8 cellular contexts compared by ENCODE assay signal in genomic region chr7:85316489-85316888, GRCh38.
"Had no signal": no experiment of that assay in that cellular context is flagged by ENCODE, and none has a peak within 500 bp of the region (broad histone marks: within the 10 kb centered on the region; RNA-seq: fewer than 3 reads in every experiment).

No MANE protein-coding gene starts in this region.

- FAIRE-seq: G401.6, GM12878, GM12891, GM12892, GM18507, GM19239 had no signal

- H3K4me3 ChIP-seq: GM12878 had no signal

- ATAC-seq: GM12878 had no signal

- DNase-seq: GDM1, GF-D8 had no signal
